ENCODE assay signal across 8 cellular contexts in genomic region chr1:23341829-23342697, GRCh38. TPM values are rescaled to one million over a fixed set of nuclear protein-coding genes. Genes with fewer than 3 reads are reported as not detected.
DNase-seq lines count a peak whose midpoint lies in the region; ATAC-seq and TF ChIP-seq lines count a peak whose summit lies in the region.

No MANE protein-coding gene starts in this region.

- in situ Hi-C loops in HAP-1 (cut with MboI; ENCODE audit: low sequenced_read_pairs) (no loop called here), SK-MEL-5 (cut with HindIII; ENCODE audit: low pct_unique_long_range_greater_than_20kb, low sequenced_read_pairs) (no loop called here), gastrocnemius medialis (cut with MboI; ENCODE audit: low sequenced_read_pairs in 4 of 4) (loop anchor here in 1 of 4 donors (10.0 kb wide), 1 partner anchor 63 kb away; no protein-coding TSS in a partner anchor)

- no peaks in the 10 kb centered on the region for H3K9me3 ChIP-seq in HAP-1
- no peaks in the 10 kb centered on the region for H3K9me3 ChIP-seq in esophagus squamous epithelium
- no peaks in the 10 kb centered on the region for H3K9me3 ChIP-seq in gastrocnemius medialis

- intact Hi-C loops in esophagus squamous epithelium (cut with DNase I): no loop called here
- intact Hi-C loops in gastrocnemius medialis (cut with DNase I; ENCODE audit: low total_unique reads): loop anchor here (5.0 to 10.0 kb wide), 2 partner anchors 140 to 213 kb away; partner anchors contain the start of genes ASAP3 and ID3
- intact Hi-C loops in posterior cingulate gyrus (cut with DNase I): loop anchor here (10.0 kb wide), 2 partner anchors 143 to 193 kb away; partner anchors contain the start of genes ASAP3 and E2F2

- H3K36me3 ChIP-seq in HAP-1 (replicated peaks) (peaks cover 24% of the 10 kb centered on the region), esophagus squamous epithelium (peaks cover 0 to 10% (median 0%) of the 10 kb centered on the region in 3 donors), gastrocnemius medialis (peaks cover 0 to 7% of the 10 kb centered on the region in 2 donors)

- no peak for ATAC-seq in gastrocnemius medialis
- ATAC-seq in GM19324 (IDR thresholded peaks at IDR 0.05; ENCODE audit: low FRiP score, unreplicated experiment): no peak
- ATAC-seq in HG03442 (IDR thresholded peaks at IDR 0.05; ENCODE audit: unreplicated experiment): no peak
- no peak for ATAC-seq in HG03045 (IDR thresholded peaks at IDR 0.05; ENCODE audit: unreplicated experiment)

- TF ChIP-seq POLR2A in esophagus squamous epithelium (IDR thresholded peaks at IDR 0.05) (no peak), gastrocnemius medialis (IDR thresholded peaks at IDR 0.05) (no peak)

- H3K4me1 ChIP-seq in HAP-1 (peaks cover 31% of the 10 kb centered on the region), esophagus squamous epithelium (peaks cover 6 to 69% (median 47%) of the 10 kb centered on the region in 3 donors), gastrocnemius medialis (peaks cover 49 to 58% of the 10 kb centered on the region in 2 donors)

- DNase-seq in HAP-1 (ENCODE audit: low spot score in 2 of 2): peak in 1 of 2 experiments; percentile 68
- peak; percentile 5 for DNase-seq in SK-MEL-5 (ENCODE audit: low read depth, low spot score)
- no peak for DNase-seq in esophagus squamous epithelium (lab: John Stamatoyannopoulos, UW)
- no peak for DNase-seq in gastrocnemius medialis
- no peak for DNase-seq in posterior cingulate gyrus

- no peaks in the 10 kb centered on the region for H3K27me3 ChIP-seq in HAP-1 (ENCODE audit: low read depth)
- H3K27me3 ChIP-seq in esophagus squamous epithelium: no peaks in the 10 kb centered on the region
- no peaks in the 10 kb centered on the region for H3K27me3 ChIP-seq in gastrocnemius medialis

- TF ChIP-seq CTCF in esophagus squamous epithelium (IDR thresholded peaks at IDR 0.05): no peak
- TF ChIP-seq CTCF in gastrocnemius medialis (IDR thresholded peaks at IDR 0.05 in 4 of 5, conservative IDR thresholded peaks at IDR 0.05 in 1 of 5): no peak

- WGBS in esophagus squamous epithelium, 2 donors: 5 to 6% methylated on average over 10 of the region's 10 CpGs

- H3K27ac ChIP-seq in esophagus squamous epithelium: peak overlapping the region in 3 of 4 donors; percentile 5 to 99 (median 95)
- peak overlapping the region in 1 of 4 donors; percentile 6 for H3K27ac ChIP-seq in gastrocnemius medialis

- H3K4me3 ChIP-seq in HAP-1: peak overlapping the region; percentile 61
- H3K4me3 ChIP-seq in esophagus squamous epithelium: peak overlapping the region; percentile 66 to 95 (median 90)
- H3K4me3 ChIP-seq in gastrocnemius medialis: peak overlapping the region; percentile 67 to 86 (median 76)

RNA-seq across cellular contexts. Expression of gene HNRNPR, which starts 2.0 kb away (rescaled TPM):
- total RNA-seq in SK-MEL-5 (2014; rRNA removed; shearing (Covaris generic)): 101 and 110 TPM in 2 replicates
- polyA plus RNA-seq in SK-MEL-5 (2015; cell fraction: cytosol; rRNA removed): 136 and 162 TPM in 2 replicates
- polyA plus RNA-seq in SK-MEL-5 (2015; cell fraction: nucleus; rRNA removed): 52.7 and 55.8 TPM in 2 replicates
- total RNA-seq in esophagus squamous epithelium (10 to 100 TPM; 60.9 to 90.2 (median 76.8) TPM), gastrocnemius medialis (10 to 100 TPM; 36.5 to 56.3 (median 44.5) TPM)

RNA-seq across cellular contexts. Expression of gene ZNF436, which starts 27.6 kb away (rescaled TPM):
- total RNA-seq in SK-MEL-5 (2014; rRNA removed; shearing (Covaris generic)): 8.1 and 8.5 TPM in 2 replicates
- 3.6 and 4.9 TPM in 2 replicates for polyA plus RNA-seq in SK-MEL-5 (2015; cell fraction: cytosol; rRNA removed)
- polyA plus RNA-seq in SK-MEL-5 (2015; cell fraction: nucleus; rRNA removed): 9.9 and 10.1 TPM in 2 replicates
- total RNA-seq in esophagus squamous epithelium (10 to 100 TPM; 14.9 to 33.6 (median 24.8) TPM), gastrocnemius medialis (1 to 10 TPM; 6.0 to 7.1 (median 6.8) TPM)
